11 cellular contexts compared by ENCODE assay signal in the genomic region with DNA sequence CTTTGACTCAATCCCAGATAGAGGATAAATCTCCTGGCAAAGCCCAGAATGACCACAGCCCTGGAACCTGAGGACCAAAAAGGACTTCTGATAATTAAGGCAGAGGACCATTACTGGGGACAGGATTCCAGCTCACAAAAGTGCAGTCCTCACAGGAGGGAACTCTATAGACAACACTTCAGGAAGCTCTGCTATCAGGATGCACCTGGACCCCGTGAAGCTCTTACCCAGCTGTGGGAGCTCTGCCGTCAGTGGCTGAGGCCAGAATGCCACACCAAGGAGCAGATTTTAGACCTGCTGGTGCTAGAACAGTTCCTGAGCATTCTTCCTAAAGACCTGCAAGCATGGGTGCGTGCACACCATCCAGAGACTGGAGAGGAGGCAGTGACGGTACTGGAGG. TPM values are rescaled to one million over a fixed set of nuclear protein-coding genes. Genes with fewer than 3 reads are reported as not detected.
DNase-seq lines count a peak whose midpoint lies in the region; ATAC-seq and TF ChIP-seq lines count a peak whose summit lies in the region.
"Had no signal": no experiment of that assay in that cellular context is flagged by ENCODE, and none has a peak within 500 bp of the region (broad histone marks: within the 10 kb centered on the region; RNA-seq: fewer than 3 reads in every experiment).

No MANE protein-coding gene starts in this region.

- H3K36me3 Mint-ChIP-seq in activated naive CD8-positive, alpha-beta T cell treated with anti-CD3 and anti-CD28 coated beads, Interleukin-2, amount 10 ng/mL, durations not matched to agents 7 days and 5 days, result peaks cover 36% of the 10 kb centered on the region
- H3K36me3 Mint-ChIP-seq in nephron (ENCODE audit: low read depth), result peaks cover 40% of the 10 kb centered on the region

- TF ChIP-seq CTCF in HL-60 (IDR thresholded peaks at IDR 0.05; ENCODE audit: insufficient read depth, low read length) (no peak), nephron (IDR thresholded peaks at IDR 0.05; ENCODE audit: unreplicated experiment in 3 of 3) (no peak)

- H3K4me1 Mint-ChIP-seq in activated naive CD8-positive, alpha-beta T cell treated with anti-CD3 and anti-CD28 coated beads, Interleukin-2, amount 10 ng/mL, durations not matched to agents 7 days and 5 days, result peaks cover 41% of the 10 kb centered on the region
- peaks cover 15% of the 10 kb centered on the region for H3K4me1 Mint-ChIP-seq in nephron

- POLR2A ChIA-PET in activated naive CD8-positive, alpha-beta T cell treated with anti-CD3 and anti-CD28 coated beads, Interleukin-2, amount 10 ng/mL, durations not matched to agents 7 days and 5 days (lab: Charles Lee), result interaction anchor here (1.0 to 2.3 kb wide), 7 partner anchors 8 to 232 kb away, joined by 3 to 19 read pairs (median 5); a partner anchor contains a TSS

- peak overlapping the region; percentile 89 for H3K27ac Mint-ChIP-seq in activated naive CD8-positive, alpha-beta T cell treated with anti-CD3 and anti-CD28 coated beads, Interleukin-2, amount 10 ng/mL, durations not matched to agents 7 days and 5 days
- peak overlapping the region in 2 of 3 experiments; percentile 88 to 90 for H3K27ac Mint-ChIP-seq in nephron

- peak overlapping the region; percentile 94 for H3K4me3 Mint-ChIP-seq in activated naive CD8-positive, alpha-beta T cell treated with anti-CD3 and anti-CD28 coated beads, Interleukin-2, amount 10 ng/mL, durations not matched to agents 7 days and 5 days
- peak overlapping the region; percentile 96 to 97 (median 96) for H3K4me3 Mint-ChIP-seq in nephron

- no peaks in the 10 kb centered on the region for H3K27me3 ChIP-seq in HL-60 (ENCODE audit: insufficient read depth, poor library complexity, severe bottlenecking)

- H3K4me3 ChIP-seq in HL-60 (replicated peaks; ENCODE audit: insufficient read depth, low read length), result no peak overlapping the region

- H3K27me3 Mint-ChIP-seq in activated naive CD8-positive, alpha-beta T cell treated with anti-CD3 and anti-CD28 coated beads, Interleukin-2, amount 10 ng/mL, durations not matched to agents 7 days and 5 days, result no peaks in the 10 kb centered on the region
- no peaks in the 10 kb centered on the region for H3K27me3 Mint-ChIP-seq in nephron (ENCODE audit: low read depth)

- no peak for ATAC-seq in activated naive CD8-positive, alpha-beta T cell treated with anti-CD3 and anti-CD28 coated beads, Interleukin-2, amount 10 ng/mL, durations not matched to agents 7 days and 5 days (ENCODE audit: low read depth)
- ATAC-seq in GM21723 (IDR thresholded peaks at IDR 0.05; ENCODE audit: unreplicated experiment) (no peak), GM21526 (IDR thresholded peaks at IDR 0.05; ENCODE audit: low FRiP score, unreplicated experiment) (no peak), HG02610 (IDR thresholded peaks at IDR 0.05; ENCODE audit: unreplicated experiment) (no peak)

- peak; percentile 1 for DNase-seq in COLO668 (lab: John Stamatoyannopoulos, UW; ENCODE audit: unreplicated experiment)
- no peak for DNase-seq in HL-60 (ENCODE audit: low read depth in 1 of 2, low spot score in 1 of 2)
- DNase-seq in activated naive CD8-positive, alpha-beta T cell treated with anti-CD3 and anti-CD28 coated beads, Interleukin-2, amount 10 ng/mL, durations not matched to agents 7 days and 5 days, result no peak
- DNase-seq in amygdala (lab: John Stamatoyannopoulos, UW), result no peak
- DNase-seq: GF-D8, NCI-H1105, SIG-M5 had no signal

- peak overlapping the region; percentile 64 for H3K27ac ChIP-seq in HL-60 (replicated peaks)

- no peaks in the 10 kb centered on the region for H3K9me3 Mint-ChIP-seq in activated naive CD8-positive, alpha-beta T cell treated with anti-CD3 and anti-CD28 coated beads, Interleukin-2, amount 10 ng/mL, durations not matched to agents 7 days and 5 days
- no peaks in the 10 kb centered on the region for H3K9me3 Mint-ChIP-seq in nephron

RNA-seq across cellular contexts. Expression of a gene that starts 1.0 kb away (rescaled TPM):
- 1 to 10 TPM; 6.9 to 8.6 TPM for total RNA-seq in activated naive CD8-positive, alpha-beta T cell treated with anti-CD3 and anti-CD28 coated beads, Interleukin-2, amount 10 ng/mL, durations not matched to agents 7 days and 5 days

RNA-seq across cellular contexts. Expression of a gene that starts 16.3 kb away (rescaled TPM):
- total RNA-seq in activated naive CD8-positive, alpha-beta T cell treated with anti-CD3 and anti-CD28 coated beads, Interleukin-2, amount 10 ng/mL, durations not matched to agents 7 days and 5 days, result 10 to 100 TPM; 29.8 to 30.7 TPM

RNA-seq across cellular contexts. Expression of a gene that starts 45.0 kb away (rescaled TPM):
- total RNA-seq in activated naive CD8-positive, alpha-beta T cell treated with anti-CD3 and anti-CD28 coated beads, Interleukin-2, amount 10 ng/mL, durations not matched to agents 7 days and 5 days, result 1 to 10 TPM; 1.2 to 1.3 TPM
